Comparison of ENCODE assay signal across 9 cellular contexts in genomic region chr7:50664461-50664922, GRCh38.
DNase-seq lines count a peak whose midpoint lies in the region; ATAC-seq lines count a peak whose summit lies in the region.
"Had no signal": no experiment of that assay in that cellular context is flagged by ENCODE, and none has a peak within 500 bp of the region (broad histone marks: within the 10 kb centered on the region; RNA-seq: fewer than 3 reads in every experiment).

No MANE protein-coding gene starts in this region.

- H3K36me3 Mint-ChIP-seq in T-helper 2 cell treated with Interferon-gamma antibody and Interleukin-4, amounts not matched to agents 5 μg/mL and 100 μg/mL, for 36 hours (ENCODE audit: low read depth): peaks cover 2% of the 10 kb centered on the region

- peak; percentile 53 for ATAC-seq in HG03045 (IDR thresholded peaks at IDR 0.05; ENCODE audit: unreplicated experiment)

- H3K4me1 Mint-ChIP-seq in T-helper 2 cell treated with Interferon-gamma antibody and Interleukin-4, amounts not matched to agents 5 μg/mL and 100 μg/mL, for 36 hours (ENCODE audit: low read depth): peaks cover 57% of the 10 kb centered on the region

- H3K9me3 Mint-ChIP-seq in T-helper 2 cell treated with Interferon-gamma antibody and Interleukin-4, amounts not matched to agents 5 μg/mL and 100 μg/mL, for 36 hours: no peaks in the 10 kb centered on the region

- peak overlapping the region; percentile 77 for H3K27ac Mint-ChIP-seq in T-helper 2 cell treated with Interferon-gamma antibody and Interleukin-4, amounts not matched to agents 5 μg/mL and 100 μg/mL, for 36 hours
- H3K27ac Mint-ChIP-seq: activated naive CD8-positive, alpha-beta T cell had no signal

- H3K27me3 Mint-ChIP-seq in T-helper 2 cell treated with Interferon-gamma antibody and Interleukin-4, amounts not matched to agents 5 μg/mL and 100 μg/mL, for 36 hours (ENCODE audit: low read depth): peaks cover under 1% of the 10 kb centered on the region
- H3K27me3 Mint-ChIP-seq: activated naive CD8-positive, alpha-beta T cell had no signal

- H3K4me3 Mint-ChIP-seq in T-helper 2 cell treated with Interferon-gamma antibody and Interleukin-4, amounts not matched to agents 5 μg/mL and 100 μg/mL, for 36 hours: peak overlapping the region; percentile 35
- H3K4me3 Mint-ChIP-seq: activated naive CD8-positive, alpha-beta T cell had no signal

- peak; percentile 29 to 37 for DNase-seq in stimulated activated CD4-positive, alpha-beta T cell treated with anti-CD3 and anti-CD28 coated beads, Interleukin-2, amount 100 ng/mL, for 24 hours
- DNase-seq in stimulated activated CD4-positive, alpha-beta T cell treated with anti-CD3 and anti-CD28 coated beads, Interleukin-4, amount 100 ng/mL, for 24 hours: no peak
- DNase-seq in T-helper 2 cell treated with Interferon-gamma antibody and Interleukin-4, amounts not matched to agents 5 μg/mL and 100 μg/mL, for 36 hours (ENCODE audit: low spot score): peak; percentile 53
- DNase-seq in iris pigment epithelial cell (ENCODE audit: low read depth) (peak; percentile 83), Kasumi-1 (lab: John Stamatoyannopoulos, UW) (no peak), hippocampal formation (lab: John Stamatoyannopoulos, UW) (no peak)
- DNase-seq in stimulated activated CD4-positive, alpha-beta T cell treated with anti-CD3 and anti-CD28 coated beads, Interleukin-4, amount 100 ng/mL, for 1 hour: no peak

Comparison
In these comparisons a context has a peak if more than half of its experiments do, and no peak if none do; other contexts are left out.
1. DNase-seq: peak in stimulated activated CD4-positive, alpha-beta T cell treated with anti-CD3 and anti-CD28 coated beads, Interleukin-2, amount 100 ng/mL, for 24 hours (2 of 2), T-helper 2 cell treated with Interferon-gamma antibody and Interleukin-4, amounts not matched to agents 5 μg/mL and 100 μg/mL, for 36 hours (single experiment) and iris pigment epithelial cell (single experiment); none in stimulated activated CD4-positive, alpha-beta T cell treated with anti-CD3 and anti-CD28 coated beads, Interleukin-4, amount 100 ng/mL, for 24 hours (single experiment), Kasumi-1 (0 of 2), hippocampal formation (0 of 2) and stimulated activated CD4-positive, alpha-beta T cell treated with anti-CD3 and anti-CD28 coated beads, Interleukin-4, amount 100 ng/mL, for 1 hour (single experiment).